Comparison of ENCODE assay signal across 8 cellular contexts in the genomic region with DNA sequence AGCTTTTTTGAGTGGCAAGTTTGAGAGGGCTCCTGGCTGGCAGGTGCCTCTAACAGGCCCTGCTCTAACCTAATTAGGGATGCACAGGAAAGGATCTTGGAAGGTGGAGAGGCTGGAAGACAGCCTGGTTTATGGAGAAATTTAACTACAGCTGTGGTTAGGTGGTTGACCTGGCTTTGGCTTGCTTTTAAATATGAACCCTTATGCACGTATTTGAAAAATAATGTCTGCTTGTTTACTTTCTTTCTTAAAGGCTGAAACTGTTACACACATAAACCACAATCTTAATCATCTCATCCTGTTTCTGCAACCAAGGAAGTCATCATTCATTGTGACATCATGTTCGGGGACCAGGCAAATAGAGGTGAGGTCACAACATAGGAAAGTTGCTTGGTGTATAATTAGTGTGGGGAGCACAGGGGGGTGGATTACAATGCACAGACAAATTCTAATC.
DNase-seq lines count a peak whose midpoint lies in the region; ATAC-seq and TF ChIP-seq lines count a peak whose summit lies in the region.

No MANE protein-coding gene starts in this region.

- DNase-seq in activated CD4-positive, CD25-positive, alpha-beta regulatory T cell treated with anti-CD3 and anti-CD28 coated beads, Interleukin-2, amount 50 U/mL, for 16 hours (ENCODE audit: low read depth, low spot score): peak; percentile 47
- no peak for DNase-seq in activated CD4-positive, CD25-positive, alpha-beta regulatory T cell treated with anti-CD3 and anti-CD28 coated beads, Interleukin-2, amount 50 U/mL, for 72 hours
- peak; percentile 54 for DNase-seq in RWPE1 (ENCODE audit: low spot score)
- peak; percentile 63 for DNase-seq in adipocyte (ENCODE audit: low read depth)
- no peak for DNase-seq in memory B cell (ENCODE audit: low spot score in 2 of 2)
- no peak for DNase-seq in DMS53 treated with DMSO at 0.1 percent for 48 hours (lab: John Stamatoyannopoulos, UW; ENCODE audit: unreplicated experiment)
- no peak for DNase-seq in D341Med (ENCODE audit: low spot score)
- DNase-seq in nephron progenitor cell: no peak

- peaks cover 48% of the 10 kb centered on the region for H3K36me3 ChIP-seq in adipocyte (ENCODE audit: control insufficient read depth, insufficient read depth, low read length, severe bottlenecking)

- H3K4me3 ChIP-seq in adipocyte (ENCODE audit: low read length): peak overlapping the region; percentile 21

- peaks cover 23% of the 10 kb centered on the region for H3K36me3 Mint-ChIP-seq in memory B cell
- H3K36me3 Mint-ChIP-seq in nephron progenitor cell (ENCODE audit: low read depth): peaks cover 68% of the 10 kb centered on the region

- CTCF ChIA-PET in RWPE1 (lab: Yijun Ruan, JAX): interaction anchor here (0.9 kb wide), 1 partner anchor 198 kb away, joined by 3 read pairs; no protein-coding TSS in a partner anchor

- H3K4me1 Mint-ChIP-seq in memory B cell (peaks cover 28% of the 10 kb centered on the region), nephron progenitor cell (peaks cover 7% of the 10 kb centered on the region)

- no peak overlapping the region for H3K9ac ChIP-seq in adipocyte (ENCODE audit: low read length)

- H3K27ac ChIP-seq in RWPE1: no peak overlapping the region

- peaks cover 13% of the 10 kb centered on the region for H3K4me1 ChIP-seq in adipocyte (ENCODE audit: control insufficient read depth, insufficient read depth, low read length)

- POLR2A ChIA-PET in RWPE1 (lab: Yijun Ruan, JAX; ENCODE audit: low non-redundant PET): no interaction called here

- H3K27me3 Mint-ChIP-seq in memory B cell: no peaks in the 10 kb centered on the region
- peaks cover 3% of the 10 kb centered on the region for H3K27me3 Mint-ChIP-seq in nephron progenitor cell (ENCODE audit: low read depth, poor library complexity)

- H3K4me3 Mint-ChIP-seq in memory B cell: peak overlapping the region; percentile 15
- H3K4me3 Mint-ChIP-seq in nephron progenitor cell: no peak overlapping the region

- TF ChIP-seq CTCF in RWPE1 (conservative IDR thresholded peaks at IDR 0.05; ENCODE audit: low read depth) (no peak), nephron progenitor cell (IDR thresholded peaks at IDR 0.05) (no peak)

- H3K27me3 ChIP-seq in adipocyte (replicated peaks; ENCODE audit: control insufficient read depth, insufficient read depth, low read length): no peaks in the 10 kb centered on the region

- H3K9me3 Mint-ChIP-seq in memory B cell (no peaks in the 10 kb centered on the region), nephron progenitor cell (no peaks in the 10 kb centered on the region)

- ATAC-seq in memory B cell (ENCODE audit: low read depth): peak; percentile 95

- H3K27ac Mint-ChIP-seq in memory B cell: peak overlapping the region; percentile 94
- no peak overlapping the region for H3K27ac Mint-ChIP-seq in nephron progenitor cell

- H3K9me3 ChIP-seq in adipocyte (ENCODE audit: control insufficient read depth, low read length): peaks cover 9% of the 10 kb centered on the region

Comparison
In these comparisons a context has a peak if more than half of its experiments do, and no peak if none do; other contexts are left out.
1. DNase-seq: peak in activated CD4-positive, CD25-positive, alpha-beta regulatory T cell treated with anti-CD3 and anti-CD28 coated beads, Interleukin-2, amount 50 U/mL, for 16 hours (single experiment), RWPE1 (single experiment) and adipocyte (single experiment); none in activated CD4-positive, CD25-positive, alpha-beta regulatory T cell treated with anti-CD3 and anti-CD28 coated beads, Interleukin-2, amount 50 U/mL, for 72 hours (single experiment), memory B cell (0 of 2), DMS53 treated with DMSO at 0.1 percent for 48 hours (single experiment), D341Med (single experiment) and nephron progenitor cell (single experiment).